18 cellular contexts compared by ENCODE assay signal in genomic region chr2:233130481-233130970, GRCh38.
DNase-seq lines count a peak whose midpoint lies in the region; ATAC-seq and TF ChIP-seq lines count a peak whose summit lies in the region.
"Had no signal": no experiment of that assay in that cellular context is flagged by ENCODE, and none has a peak within 500 bp of the region (broad histone marks: within the 10 kb centered on the region; RNA-seq: fewer than 3 reads in every experiment).

No MANE protein-coding gene starts in this region.

- no peak for ATAC-seq in CD4-positive, alpha-beta T cell (ENCODE audit: poor library complexity)
- ATAC-seq in activated T-helper 17 cell treated with anti-CD3 and anti-CD28 coated beads, Interleukin-2, amount 50 U/mL, for 72 hours (replicated peaks) = no peak
- no peak for ATAC-seq in natural killer cell
- ATAC-seq: left cardiac atrium had no signal

- no peak for TF ChIP-seq EP300 in esophagus muscularis mucosa (IDR thresholded peaks at IDR 0.05)

- POLR2A ChIA-PET in CD4-positive, alpha-beta T cell (lab: Charles Lee) = no interaction called here
- POLR2A ChIA-PET in GM10248 (lab: Yijun Ruan, JAX) = interaction anchor here (0.6 kb wide), 1 partner anchor 392 kb away, joined by 3 read pairs; no protein-coding TSS in a partner anchor

- CTCF ChIA-PET in CD4-positive, alpha-beta T cell (lab: Charles Lee) = no interaction called here
- CTCF ChIA-PET in GM10248 (lab: Yijun Ruan, JAX) = interaction anchor here (0.7 to 1.4 kb wide), 3 partner anchors 11 to 25 kb away, joined by 3 to 6 read pairs (median 5); no protein-coding TSS in a partner anchor

- no peaks in the 10 kb centered on the region for H3K9me3 Mint-ChIP-seq in CD4-positive, alpha-beta T cell
- H3K9me3 Mint-ChIP-seq in activated T-helper 17 cell treated with anti-CD3 and anti-CD28 coated beads, Interleukin-2, amount 50 U/mL, for 72 hours = peaks cover 3% of the 10 kb centered on the region
- H3K9me3 Mint-ChIP-seq in natural killer cell = no peaks in the 10 kb centered on the region

- H3K36me3 Mint-ChIP-seq in CD4-positive, alpha-beta T cell (ENCODE audit: low read depth) = peaks cover 97% of the 10 kb centered on the region
- H3K36me3 Mint-ChIP-seq in activated T-helper 17 cell treated with anti-CD3 and anti-CD28 coated beads, Interleukin-2, amount 50 U/mL, for 72 hours (ENCODE audit: low read depth) = peaks cover 98% of the 10 kb centered on the region
- peaks cover 26% of the 10 kb centered on the region for H3K36me3 Mint-ChIP-seq in natural killer cell

- no peak overlapping the region for H3K4me3 ChIP-seq in thyroid gland (replicated peaks in 1 of 3)
- H3K4me3 ChIP-seq in esophagus muscularis mucosa = no peak overlapping the region
- H3K4me3 ChIP-seq: skin epidermis had no signal

- WGBS in thyroid gland, 2 donors = 48 to 71% methylated on average over 7 of the region's 7 CpGs
- WGBS in esophagus muscularis mucosa = 64% methylated on average over 7 of the region's 7 CpGs

- H3K36me3 ChIP-seq in thyroid gland (no peaks in the 10 kb centered on the region), esophagus muscularis mucosa (peaks cover 0 to 15% (median 7%) of the 10 kb centered on the region in 4 donors)

- H3K27ac ChIP-seq in CD4-positive, alpha-beta T cell (ENCODE audit: low read depth, low read length) = no peak overlapping the region
- H3K27ac ChIP-seq in thyroid gland (no peak overlapping the region), esophagus muscularis mucosa (replicated peaks in 1 of 4) (no peak overlapping the region)
- H3K27ac ChIP-seq: skin epidermis had no signal

- H3K27ac Mint-ChIP-seq in CD4-positive, alpha-beta T cell = peak overlapping the region; percentile 66
- H3K27ac Mint-ChIP-seq in activated T-helper 17 cell treated with anti-CD3 and anti-CD28 coated beads, Interleukin-2, amount 50 U/mL, for 72 hours = peak overlapping the region; percentile 76
- peak overlapping the region; percentile 85 to 86 for H3K27ac Mint-ChIP-seq in natural killer cell

- TF ChIP-seq POLR2A in thyroid gland (IDR thresholded peaks at IDR 0.05) = no peak
- no peak for TF ChIP-seq POLR2A in esophagus muscularis mucosa (IDR thresholded peaks at IDR 0.05; ENCODE audit: low read depth)

- no peaks in the 10 kb centered on the region for H3K9me3 ChIP-seq in CD4-positive, alpha-beta T cell (ENCODE audit: control insufficient read depth, low read length)
- H3K9me3 ChIP-seq in thyroid gland (no peaks in the 10 kb centered on the region), esophagus muscularis mucosa (peaks cover 0 to under 1% (median 0%) of the 10 kb centered on the region in 4 donors)

- intact Hi-C loops in CD4-positive, alpha-beta T cell (cut with DNase I, micrococcal nuclease) = no loop called here
- intact Hi-C loops in natural killer cell (cut with micrococcal nuclease) = no loop called here
- intact Hi-C loops in thyroid gland (cut with DNase I) = no loop called here
- intact Hi-C loops in esophagus muscularis mucosa (cut with DNase I) = no loop called here

- no peak overlapping the region for H3K4me3 Mint-ChIP-seq in CD4-positive, alpha-beta T cell
- peak overlapping the region; percentile 15 for H3K4me3 Mint-ChIP-seq in activated T-helper 17 cell treated with anti-CD3 and anti-CD28 coated beads, Interleukin-2, amount 50 U/mL, for 72 hours
- peak overlapping the region; percentile 63 for H3K4me3 Mint-ChIP-seq in natural killer cell

- no peak for TF ChIP-seq CTCF in CD4-positive, alpha-beta T cell (IDR thresholded peaks at IDR 0.05)
- TF ChIP-seq CTCF in natural killer cell (IDR thresholded peaks at IDR 0.05) (no peak), thyroid gland (IDR thresholded peaks at IDR 0.05) (no peak), GM10248 (IDR thresholded peaks at IDR 0.05; ENCODE audit: control extremely low read depth, extremely low read depth, low read depth, missing control alignments) (no peak), esophagus muscularis mucosa (IDR thresholded peaks at IDR 0.05) (no peak)

- H3K27me3 Mint-ChIP-seq in CD4-positive, alpha-beta T cell = no peaks in the 10 kb centered on the region
- no peaks in the 10 kb centered on the region for H3K27me3 Mint-ChIP-seq in activated T-helper 17 cell treated with anti-CD3 and anti-CD28 coated beads, Interleukin-2, amount 50 U/mL, for 72 hours
- no peaks in the 10 kb centered on the region for H3K27me3 Mint-ChIP-seq in natural killer cell (ENCODE audit: low read depth in 2 of 2)

- DNase-seq in CD4-positive, alpha-beta T cell = no peak
- DNase-seq in ELF-1 (ENCODE audit: low read depth, low spot score) (peak; percentile 21), natural killer cell (no peak), thyroid gland (no peak), NCI-H1417 (lab: John Stamatoyannopoulos, UW) (no peak), GM10248 (ENCODE audit: extremely low spot score) (no peak), esophagus muscularis mucosa (ENCODE audit: extremely low spot score) (no peak)
- DNase-seq: activated CD4-positive, alpha-beta T cell treated with anti-CD3 and anti-CD28 coated beads for 48 hours; HCEC 1CT; KBM-7; left cardiac atrium; NCI-H1048; NCI-H526 treated with DMSO at 0.1 percent for 48 hours; SIG-M5; T-helper 9 cell; trophoblast cell had no signal

- peaks cover 10% of the 10 kb centered on the region for H3K4me1 Mint-ChIP-seq in CD4-positive, alpha-beta T cell (ENCODE audit: low read depth)
- H3K4me1 Mint-ChIP-seq in activated T-helper 17 cell treated with anti-CD3 and anti-CD28 coated beads, Interleukin-2, amount 50 U/mL, for 72 hours = peaks cover 5% of the 10 kb centered on the region
- H3K4me1 Mint-ChIP-seq in natural killer cell = peaks cover 44 to 49% of the 10 kb centered on the region in 2 donors

- no peaks in the 10 kb centered on the region for H3K27me3 ChIP-seq in CD4-positive, alpha-beta T cell (ENCODE audit: control insufficient read depth, insufficient read depth, low read length)
- no peaks in the 10 kb centered on the region for H3K27me3 ChIP-seq in thyroid gland
- peaks cover 0 to 63% (median 0%) of the 10 kb centered on the region in 4 donors for H3K27me3 ChIP-seq in esophagus muscularis mucosa

- H3K4me1 ChIP-seq in thyroid gland = no peaks in the 10 kb centered on the region
- H3K4me1 ChIP-seq in esophagus muscularis mucosa = no peaks in the 10 kb centered on the region
